In genomic region chr1:150564051-150564991, GRCh38 we compare ENCODE assay signal across 8 cellular contexts. TPM values are rescaled to one million over a fixed set of nuclear protein-coding genes. Genes with fewer than 3 reads are reported as not detected.
A peak's percentile ranks its signal among the peaks of the same experiment; 100 is the strongest.
DNase-seq lines count a peak whose midpoint lies in the region; ATAC-seq lines count a peak whose summit lies in the region.

No MANE protein-coding gene starts in this region.

- H3K4ac ChIP-seq in trophoblast cell (ENCODE audit: low read depth, low read length), result peak overlapping the region; percentile 14

- H3K18ac ChIP-seq in trophoblast cell (ENCODE audit: low read length), result peak overlapping the region; percentile 60

- no peak overlapping the region for H2BK120ac ChIP-seq in trophoblast cell (ENCODE audit: insufficient read depth, low read length, poor library complexity)

- no peak overlapping the region for H4K12ac ChIP-seq in trophoblast cell (ENCODE audit: low read depth, low read length)

- H2AK5ac ChIP-seq in trophoblast cell (ENCODE audit: low read length), result no peak overlapping the region

- DNase-seq in EH (ENCODE audit: low read depth), result peak; percentile 66
- DNase-seq in SK-N-MC (ENCODE audit: low read depth, low spot score), result no peak
- DNase-seq in epithelial cell of prostate (ENCODE audit: low read depth, low spot score), result no peak
- peak in 1 of 2 donors; percentile 59 for DNase-seq in trophoblast cell
- no peak for DNase-seq in islet precursor cell
- DNase-seq in COLO829 (ENCODE audit: low spot score), result no peak

- H2BK5ac ChIP-seq in trophoblast cell (ENCODE audit: low read depth, low read length, poor library complexity), result no peak overlapping the region

- H3K4me3 ChIP-seq in SK-N-MC (no peak overlapping the region), trophoblast cell (ENCODE audit: low read depth, low read length) (no peak overlapping the region)

- H3K4me2 ChIP-seq in trophoblast cell (ENCODE audit: low read length), result no peak overlapping the region

- no CpG with 5 or more reads among the region's 5 CpGs for WGBS in trophoblast cell (ENCODE audit: extremely low coverage, insufficient coverage, insufficient read length)

- H3K27me3 ChIP-seq in trophoblast cell (ENCODE audit: insufficient read depth, low read length), result no peaks in the 10 kb centered on the region

- H3K4me1 ChIP-seq in trophoblast cell (ENCODE audit: control insufficient read depth in 1 of 2, insufficient read depth in 2 of 2, low read length in 2 of 2), result peaks cover 38 to 44% of the 10 kb centered on the region in 2 experiments

- H3K27ac ChIP-seq in SK-N-MC, result 0 out of 2 replicates have a peak overlapping the region, but pooled peaks have one; percentile 7
- peak overlapping the region; percentile 100 for H3K27ac ChIP-seq in epithelial cell of prostate
- H3K27ac ChIP-seq in trophoblast cell (ENCODE audit: low read depth, low read length), result peak overlapping the region; percentile 100

- peak overlapping the region; percentile 48 for H4K91ac ChIP-seq in trophoblast cell (ENCODE audit: low read depth, low read length)

- no peaks in the 10 kb centered on the region for H3K9me3 ChIP-seq in SK-N-MC (ENCODE audit: low read depth, low read length)
- H3K9me3 ChIP-seq in trophoblast cell (ENCODE audit: insufficient read depth, low read depth, low read length), result no peaks in the 10 kb centered on the region

- H3K79me1 ChIP-seq in trophoblast cell (ENCODE audit: low read length), result peaks cover 53% of the 10 kb centered on the region

- H2BK12ac ChIP-seq in trophoblast cell (ENCODE audit: low read length), result no peak overlapping the region

- no peak for ATAC-seq in GM21723 (IDR thresholded peaks at IDR 0.05; ENCODE audit: unreplicated experiment)
- no peak for ATAC-seq in HG02981 (IDR thresholded peaks at IDR 0.05; ENCODE audit: unreplicated experiment)

- peaks cover 21% of the 10 kb centered on the region for H3K79me2 ChIP-seq in trophoblast cell (ENCODE audit: control insufficient read depth, insufficient read depth, low read length, poor library complexity)

- no peak overlapping the region for H4K8ac ChIP-seq in trophoblast cell (ENCODE audit: low read depth, low read length)

- no peak overlapping the region for H2AFZ ChIP-seq in trophoblast cell (ENCODE audit: insufficient read depth, low read length, poor library complexity)

- H3K36me3 ChIP-seq in SK-N-MC (ENCODE audit: insufficient read depth, low read length) (no peaks in the 10 kb centered on the region), trophoblast cell (ENCODE audit: control insufficient read depth in 1 of 2, insufficient read depth in 2 of 2, low read length in 2 of 2) (peaks cover 0 to 1% of the 10 kb centered on the region in 2 experiments)

- H3K23ac ChIP-seq in trophoblast cell (ENCODE audit: low read length), result no peak overlapping the region

- H3K9ac ChIP-seq in SK-N-MC (ENCODE audit: insufficient read length) (no peak overlapping the region), trophoblast cell (ENCODE audit: low read length) (no peak overlapping the region)

- no peak overlapping the region for H3K14ac ChIP-seq in trophoblast cell (ENCODE audit: low read length)

RNA-seq across cellular contexts. Expression of gene MCL1, which starts 15.1 kb away (rescaled TPM):
- 119 and 120 TPM in 2 replicates for polyA plus RNA-seq in trophoblast cell (2013)

RNA-seq across cellular contexts. Expression of gene ADAMTSL4, which starts 15.1 kb away (rescaled TPM):
- polyA plus RNA-seq in trophoblast cell (2013), result 33.2 and 33.6 TPM in 2 replicates

RNA-seq across cellular contexts. Expression of gene FALEC, which starts 48.8 kb away (rescaled TPM):
- 0.14 TPM in 1 of 2 replicates, not detected in the other for polyA plus RNA-seq in trophoblast cell (2013)

RNA-seq across cellular contexts. Expression of gene ECM1, which starts 56.4 kb away (rescaled TPM):
- polyA plus RNA-seq in trophoblast cell (2013), result 10.8 and 11.8 TPM in 2 replicates

Comparison
In these comparisons a context has a peak if more than half of its experiments do, and no peak if none do; other contexts are left out.
1. H3K27ac ChIP-seq: peak in every context shown above with its lines; median percentile 100 in epithelial cell of prostate; 100 in trophoblast cell; 7 in SK-N-MC.